In genomic region chr12:10211975-10212622, GRCh38 we compare ENCODE assay signal across 8 cellular contexts. TPM values are rescaled to one million over a fixed set of nuclear protein-coding genes. Genes with fewer than 3 reads are reported as not detected.
DNase-seq lines count a peak whose midpoint lies in the region; ATAC-seq and TF ChIP-seq lines count a peak whose summit lies in the region.

No MANE protein-coding gene starts in this region.

- TF ChIP-seq CTCF in A673 (conservative IDR thresholded peaks at IDR 0.05; ENCODE audit: low read depth, low read length) (no peak), HL-60 (IDR thresholded peaks at IDR 0.05; ENCODE audit: insufficient read depth, low read length) (no peak), lower lobe of right lung (IDR thresholded peaks at IDR 0.05) (no peak)

- TSS peak; percentile 77 for BruUV-seq in A673 (replicated peaks; lab: Mats Ljungman, UMichigan)

- H3K4me3 ChIP-seq in A673 (ENCODE audit: low read depth, low read length, poor library complexity, severe bottlenecking): peak overlapping the region; percentile 93
- H3K4me3 ChIP-seq in HL-60 (replicated peaks; ENCODE audit: insufficient read depth, low read length): peak overlapping the region; percentile 73
- peak overlapping the region; percentile 81 for H3K4me3 ChIP-seq in effector memory CD4-positive, alpha-beta T cell (ENCODE audit: insufficient read depth, low read depth, low read length, poor library complexity, severe bottlenecking)
- peak overlapping the region; percentile 81 for H3K4me3 ChIP-seq in lower lobe of right lung

- peak; percentile 94 to 97 for ATAC-seq in lower lobe of right lung

- H3K9me3 ChIP-seq in A673 (ENCODE audit: low read depth, low read length, poor library complexity, severe bottlenecking): no peaks in the 10 kb centered on the region
- no peaks in the 10 kb centered on the region for H3K9me3 ChIP-seq in effector memory CD4-positive, alpha-beta T cell (ENCODE audit: control insufficient read depth, low read length)
- H3K9me3 ChIP-seq in lower lobe of right lung: no peaks in the 10 kb centered on the region

- DNase-seq in A673 (ENCODE audit: low spot score) (peak; percentile 92), GM19238 (ENCODE audit: insufficient read length, low spot score) (peak; percentile 24), HL-60 (ENCODE audit: low read depth in 1 of 2, low spot score in 1 of 2) (peak; percentile 80 to 90), NOMO-1 treated with dmso at 0.1 percent for 144 hours (lab: John Stamatoyannopoulos, UW; ENCODE audit: unreplicated experiment) (peak; percentile 84), lower lobe of right lung (peak; percentile 98)
- peak; percentile 75 for DNase-seq in activated CD8-positive, alpha-beta memory T cell treated with anti-CD3 and anti-CD28 coated beads, Interleukin-2, amount 50 U/mL, for 1 hour (ENCODE audit: extremely low read depth)
- DNase-seq in effector memory CD4-positive, alpha-beta T cell: peak; percentile 75 to 84 (median 78)
- DNase-seq in stimulated activated CD4-positive, alpha-beta T cell treated with anti-CD3 and anti-CD28 coated beads, Interleukin-4, amount 100 ng/mL, for 48 hours (ENCODE audit: low read depth in 2 of 2): peak; percentile 81 to 82

- H3K36me3 ChIP-seq in A673 (ENCODE audit: insufficient read depth, low read length, poor library complexity, severe bottlenecking): peaks cover 5% of the 10 kb centered on the region
- no peaks in the 10 kb centered on the region for H3K36me3 ChIP-seq in effector memory CD4-positive, alpha-beta T cell (ENCODE audit: control insufficient read depth, insufficient read depth, low read length)
- no peaks in the 10 kb centered on the region for H3K36me3 ChIP-seq in lower lobe of right lung

- intact Hi-C loops in A673 (cut with micrococcal nuclease; ENCODE audit: unreplicated experiment) (no loop called here), lower lobe of right lung (cut with DNase I) (no loop called here)

- H3K27ac ChIP-seq in A673 (ENCODE audit: low read depth, low read length, poor library complexity, severe bottlenecking) (peak overlapping the region; percentile 94), HL-60 (replicated peaks) (peak overlapping the region; percentile 90), lower lobe of right lung (peak overlapping the region; percentile 99)
- peak overlapping the region; percentile 88 for H3K27ac ChIP-seq in effector memory CD4-positive, alpha-beta T cell (ENCODE audit: insufficient read depth, low read length, poor library complexity, severe bottlenecking)

- H3K4me1 ChIP-seq in A673 (ENCODE audit: insufficient read depth, low read length, poor library complexity, severe bottlenecking) (peaks cover 7% of the 10 kb centered on the region), lower lobe of right lung (peaks cover 21% of the 10 kb centered on the region)
- H3K4me1 ChIP-seq in effector memory CD4-positive, alpha-beta T cell (ENCODE audit: control insufficient read depth, insufficient read depth, low read length, poor library complexity, severe bottlenecking): peaks cover 17% of the 10 kb centered on the region

- POLR2A ChIA-PET in A673 (lab: Charles Lee; ENCODE audit: low non-redundant PET): no interaction called here

- CTCF ChIA-PET in A673 (lab: Charles Lee): no interaction called here

- H3K27me3 ChIP-seq in A673 (replicated peaks; ENCODE audit: insufficient read depth, low read depth, low read length, poor library complexity) (no peaks in the 10 kb centered on the region), HL-60 (ENCODE audit: insufficient read depth, poor library complexity, severe bottlenecking) (no peaks in the 10 kb centered on the region), lower lobe of right lung (ENCODE audit: low read depth) (no peaks in the 10 kb centered on the region)
- H3K27me3 ChIP-seq in effector memory CD4-positive, alpha-beta T cell (replicated peaks; ENCODE audit: control insufficient read depth, insufficient read depth, low read length, poor library complexity, severe bottlenecking): no peaks in the 10 kb centered on the region

RNA-seq across cellular contexts. Expression of gene GABARAPL1, which starts 0.6 kb away (rescaled TPM):
- total RNA-seq in A673 (2021) (63.3 and 70.6 TPM in 2 replicates), lower lobe of right lung (108 TPM)

RNA-seq across cellular contexts. Expression of gene TMEM52B, which starts 33.3 kb away (rescaled TPM):
- total RNA-seq in A673 (2021): 0.24 TPM in 1 of 2 replicates, not detected in the other
- 3.6 TPM for total RNA-seq in lower lobe of right lung

RNA-seq across cellular contexts. Expression of gene OLR1, which starts 40.2 kb away (rescaled TPM):
- total RNA-seq in A673 (2021) (not detected in 2 replicates), lower lobe of right lung (172 TPM)

Comparison
In these comparisons a context has a peak if more than half of its experiments do, and no peak if none do; other contexts are left out.
1. Peak in every context shown above with its lines: DNase-seq, ATAC-seq, H3K4me3 ChIP-seq and H3K27ac ChIP-seq.
2. DNase-seq: peak in every context shown above with its lines; median percentile 98 in lower lobe of right lung; 92 in A673; 85 in HL-60; 84 in NOMO-1 treated with dmso at 0.1 percent for 144 hours; 82 in stimulated activated CD4-positive, alpha-beta T cell treated with anti-CD3 and anti-CD28 coated beads, Interleukin-4, amount 100 ng/mL, for 48 hours; 78 in effector memory CD4-positive, alpha-beta T cell; 75 in activated CD8-positive, alpha-beta memory T cell treated with anti-CD3 and anti-CD28 coated beads, Interleukin-2, amount 50 U/mL, for 1 hour; 24 in GM19238.
3. RNA of gene OLR1, which starts 40.2 kb away (total RNA-seq): 172 TPM in lower lobe of right lung (single experiment); not detected in A673; every median in the first group is over 100 times any median in the second.